29 cellular contexts compared by ENCODE assay signal in the genomic region with DNA sequence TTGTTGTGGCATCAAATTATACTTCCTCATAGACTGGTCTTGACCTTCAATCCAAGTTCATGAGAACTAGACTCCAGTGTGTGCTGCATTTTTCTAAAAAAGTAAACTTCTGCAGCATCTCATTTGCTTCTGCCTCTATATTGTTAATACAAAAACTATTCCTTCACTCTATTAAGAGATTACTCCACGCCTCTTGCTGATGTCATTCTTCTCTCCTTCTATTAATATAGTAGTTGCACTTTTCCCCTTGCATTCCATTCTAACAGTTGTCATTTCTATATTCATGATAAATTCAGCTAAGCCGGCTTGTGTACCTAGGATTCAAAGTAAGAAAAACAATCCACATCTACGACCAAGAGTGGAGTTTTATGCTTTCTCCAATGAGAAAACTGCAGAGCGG.
"Had no signal": no experiment of that assay in that cellular context is flagged by ENCODE, and none has a peak within 500 bp of the region (broad histone marks: within the 10 kb centered on the region; RNA-seq: fewer than 3 reads in every experiment).

No MANE protein-coding gene starts in this region.

- H3K27me3 Mint-ChIP-seq: memory B cell; natural killer cell treated with Interleukin-12 subunit alpha and Interleukin-12 subunit beta and Interleukin-15 and Interleukin-18, amount 100 ng/mL, for 72 hours had no signal

- H3K36me3 Mint-ChIP-seq: memory B cell; naive B cell; neural progenitor cell; stimulated activated effector memory CD8-positive, alpha-beta T cell treated with anti-CD3 and anti-CD28 coated beads, Interleukin-12 subunit alpha, Interleukin-12 subunit beta, amount 100 ng/mL, for 72 hours had no signal

- H3K9me3 Mint-ChIP-seq: neural progenitor cell had no signal

- FAIRE-seq: endothelial cell of umbilical vein, islet of Langerhans, urothelium cell line had no signal

- H3K4me3 Mint-ChIP-seq: memory B cell; naive B cell; natural killer cell treated with Interleukin-12 subunit alpha and Interleukin-12 subunit beta and Interleukin-15 and Interleukin-18, amount 100 ng/mL, for 72 hours; neural progenitor cell; stimulated activated effector memory CD8-positive, alpha-beta T cell treated with anti-CD3 and anti-CD28 coated beads, Interleukin-12 subunit alpha, Interleukin-12 subunit beta, amount 100 ng/mL, for 72 hours had no signal

- H3K27ac ChIP-seq: coronary artery, esophagus muscularis mucosa, heart right ventricle, neural progenitor cell, prostate gland, sigmoid colon, stomach, tibial artery, upper lobe of left lung had no signal

- H3K4me3 ChIP-seq: coronary artery, esophagus muscularis mucosa, heart right ventricle, lung, mucosa of descending colon, neural progenitor cell, prostate gland, sigmoid colon, stomach, tibial artery, upper lobe of left lung had no signal

- ATAC-seq: left ventricle myocardium superior; mucosa of descending colon; natural killer cell treated with Interleukin-12 subunit alpha and Interleukin-12 subunit beta and Interleukin-15 and Interleukin-18, amount 100 ng/mL, for 72 hours; right cardiac atrium; stimulated activated effector memory CD8-positive, alpha-beta T cell treated with anti-CD3 and anti-CD28 coated beads, Interleukin-12 subunit alpha, Interleukin-12 subunit beta, amount 100 ng/mL, for 72 hours had no signal

- H3K36me3 ChIP-seq: esophagus muscularis mucosa, heart right ventricle, neural progenitor cell, prostate gland, sigmoid colon, stomach, tibial artery, upper lobe of left lung had no signal

- H3K27me3 ChIP-seq: esophagus muscularis mucosa, heart right ventricle, neural progenitor cell, sigmoid colon, stomach, tibial artery, upper lobe of left lung had no signal

- H3K9ac ChIP-seq: neural progenitor cell had no signal

- H3K4me1 ChIP-seq: esophagus muscularis mucosa, neural progenitor cell, prostate gland, sigmoid colon, stomach, upper lobe of left lung had no signal

- DNase-seq: dermis blood vessel endothelial cell; effector memory CD4-positive, alpha-beta T cell; foreskin melanocyte; glutamatergic neuron; heart right ventricle; hippocampal formation; left ventricle myocardium superior; mucosa of descending colon; naive B cell; nucleus accumbens; right cardiac atrium; sigmoid colon; stimulated activated CD4-positive, alpha-beta T cell treated with anti-CD3 and anti-CD28 coated beads, Interleukin-2, amount 100 ng/mL, for 24 hours; stimulated activated CD4-positive, alpha-beta T cell treated with anti-CD3 and anti-CD28 coated beads, Interleukin-4, amount 100 ng/mL, for 24 hours; stimulated activated naive CD4-positive, alpha-beta T cell treated with Interleukin-2 at 50 U/mL for 16 hours; stomach; tibial artery; upper lobe of left lung had no signal

- H3K4me1 Mint-ChIP-seq: memory B cell; naive B cell; neural progenitor cell; stimulated activated effector memory CD8-positive, alpha-beta T cell treated with anti-CD3 and anti-CD28 coated beads, Interleukin-12 subunit alpha, Interleukin-12 subunit beta, amount 100 ng/mL, for 72 hours had no signal

- H3K9me3 ChIP-seq: esophagus muscularis mucosa, heart right ventricle, mucosa of descending colon, prostate gland, sigmoid colon, stomach, tibial artery, upper lobe of left lung had no signal

- H2AFZ ChIP-seq: neural progenitor cell had no signal

- H3K27ac Mint-ChIP-seq: memory B cell; naive B cell; natural killer cell treated with Interleukin-12 subunit alpha and Interleukin-12 subunit beta and Interleukin-15 and Interleukin-18, amount 100 ng/mL, for 72 hours; neural progenitor cell; stimulated activated effector memory CD8-positive, alpha-beta T cell treated with anti-CD3 and anti-CD28 coated beads, Interleukin-12 subunit alpha, Interleukin-12 subunit beta, amount 100 ng/mL, for 72 hours had no signal

- H3K4me2 ChIP-seq: neural progenitor cell had no signal
